In genomic region chr1:236868625-236869467, GRCh38 we compare ENCODE assay signal across 7 cellular contexts.
DNase-seq lines count a peak whose midpoint lies in the region; ATAC-seq, FAIRE-seq and TF ChIP-seq lines count a peak whose summit lies in the region.

No MANE protein-coding gene starts in this region.

- H3K36me3 ChIP-seq in GM06990 (ENCODE audit: control insufficient read depth, insufficient read depth, low read length) (peaks cover 3% of the 10 kb centered on the region), bronchial epithelial cell (ENCODE audit: control insufficient read depth, insufficient read depth, low read length) (peaks cover 2% of the 10 kb centered on the region), suprapubic skin (peaks cover 40% of the 10 kb centered on the region)

- TF ChIP-seq CTCF in GM06990 (IDR thresholded peaks at IDR 0.05; ENCODE audit: insufficient read depth, low read length, poor library complexity, severe bottlenecking) = peak; percentile 92
- TF ChIP-seq CTCF in bronchial epithelial cell (IDR thresholded peaks at IDR 0.05; ENCODE audit: insufficient read depth, low read length, severe bottlenecking) = peak; percentile 78
- peak; percentile 39 to 64 for TF ChIP-seq CTCF in suprapubic skin (IDR thresholded peaks at IDR 0.05)

- TF ChIP-seq POLR2A in suprapubic skin (IDR thresholded peaks at IDR 0.05) = no peak

- TF ChIP-seq EP300 in suprapubic skin (IDR thresholded peaks at IDR 0.05) = no peak

- H3K27ac ChIP-seq in suprapubic skin = no peak overlapping the region

- H3K27me3 ChIP-seq in GM06990 (replicated peaks; ENCODE audit: control insufficient read depth, insufficient read depth, low read length) (no peaks in the 10 kb centered on the region), bronchial epithelial cell (ENCODE audit: control insufficient read depth, insufficient read depth, low read length) (no peaks in the 10 kb centered on the region), suprapubic skin (no peaks in the 10 kb centered on the region)

- WGBS in suprapubic skin = 96% methylated on average over 6 of the region's 6 CpGs

- no peak for FAIRE-seq in bronchial epithelial cell (lab: Jason Lieb, UNC)

- ATAC-seq in GM21528 (IDR thresholded peaks at IDR 0.05; ENCODE audit: low FRiP score, unreplicated experiment) = peak; percentile 71

- no peaks in the 10 kb centered on the region for H3K9me3 ChIP-seq in suprapubic skin

- H3K4me3 ChIP-seq in GM06990 (replicated peaks; ENCODE audit: low read depth, low read length) (no peak overlapping the region), bronchial epithelial cell (ENCODE audit: low read depth, low read length) (no peak overlapping the region), suprapubic skin (no peak overlapping the region)

- in situ Hi-C loops in KBM-7 (cut with MboI; ENCODE audit: low pct_unique_long_range_greater_than_20kb, low sequenced_read_pairs) = no loop called here

- peak; percentile 29 for DNase-seq in GM06990 (ENCODE audit: extremely low read depth, insufficient read length)
- peak; percentile 78 for DNase-seq in KBM-7
- peak; percentile 14 for DNase-seq in T follicular helper cell (ENCODE audit: low read depth)
- peak; percentile 68 for DNase-seq in bronchial epithelial cell (ENCODE audit: low read depth)
- peak; percentile 79 to 80 for DNase-seq in lung microvascular endothelial cell (ENCODE audit: low read depth in 2 of 2)
- no peak for DNase-seq in suprapubic skin (ENCODE audit: low spot score in 2 of 2)

- no peaks in the 10 kb centered on the region for H3K4me1 ChIP-seq in suprapubic skin

Comparison
In these comparisons a context has a peak if more than half of its experiments do, and no peak if none do; other contexts are left out.
1. DNase-seq: peak in GM06990 (single experiment), KBM-7 (single experiment), T follicular helper cell (single experiment), bronchial epithelial cell (single experiment) and lung microvascular endothelial cell (2 of 2); none in suprapubic skin (0 of 2).
2. Peak in every context shown above with its lines, with median percentiles within 50 percentile points of each other: CTCF ChIP-seq.